ENCODE assay signal across 9 cellular contexts in genomic region chr10:101617102-101617823, GRCh38. TPM values are rescaled to one million over a fixed set of nuclear protein-coding genes. Genes with fewer than 3 reads are reported as not detected.
A peak's percentile ranks its signal among the peaks of the same experiment; 100 is the strongest.
DNase-seq lines count a peak whose midpoint lies in the region; ATAC-seq and TF ChIP-seq lines count a peak whose summit lies in the region.
"Had no signal": no experiment of that assay in that cellular context is flagged by ENCODE, and none has a peak within 500 bp of the region (broad histone marks: within the 10 kb centered on the region; RNA-seq: fewer than 3 reads in every experiment).

No MANE protein-coding gene starts in this region.

- peak overlapping the region in 4 of 10 experiments; percentile 1 to 43 (median 22); a peak in 5 of 20 replicates for H3K4me3 ChIP-seq in BLaER1 treated with 17β-estradiol and CSF1 and Interleukin-3, amounts not matched to agents 10 nM and 100 nM
- no peak overlapping the region for H3K4me3 ChIP-seq in fibroblast of pulmonary artery (replicated peaks; ENCODE audit: low read depth, low read length)

- no peaks in the 10 kb centered on the region for H3K27me3 ChIP-seq in BLaER1 treated with 17β-estradiol and CSF1 and Interleukin-3, amounts not matched to agents 10 nM and 100 nM

- H3K27ac ChIP-seq in BLaER1 treated with 17β-estradiol and CSF1 and Interleukin-3, amounts not matched to agents 10 nM and 100 nM = peak overlapping the region in 10 of 11 experiments; percentile 30 to 94 (median 84); a peak in 19 of 22 replicates

- TF ChIP-seq CTCF in fibroblast of pulmonary artery (IDR thresholded peaks at IDR 0.05; ENCODE audit: low read length, missing control alignments) = peak; percentile 12

- peaks cover 42 to 81% (median 58%) of the 10 kb centered on the region in 11 experiments for H3K36me3 ChIP-seq in BLaER1 treated with 17β-estradiol and CSF1 and Interleukin-3, amounts not matched to agents 10 nM and 100 nM

- H3K27ac Mint-ChIP-seq in activated CD4-positive, alpha-beta T cell treated with anti-CD3 and anti-CD28 coated beads, Interleukin-2, amount 10 ng/mL, durations not matched to agents 7 days and 5 days = no peak overlapping the region

- H3K36me3 Mint-ChIP-seq in activated CD4-positive, alpha-beta T cell treated with anti-CD3 and anti-CD28 coated beads, Interleukin-2, amount 10 ng/mL, durations not matched to agents 7 days and 5 days (ENCODE audit: low read depth) = peaks cover 8% of the 10 kb centered on the region

- H3K9me3 ChIP-seq in BLaER1 treated with 17β-estradiol and CSF1 and Interleukin-3, amounts not matched to agents 10 nM and 100 nM (replicated peaks in 1 of 11) = no peaks in the 10 kb centered on the region

- POLR2A ChIA-PET in activated CD4-positive, alpha-beta T cell treated with anti-CD3 and anti-CD28 coated beads, Interleukin-2, amount 10 ng/mL, durations not matched to agents 7 days and 5 days (lab: Charles Lee) = no interaction called here

- no peaks in the 10 kb centered on the region for H3K9me3 Mint-ChIP-seq in activated CD4-positive, alpha-beta T cell treated with anti-CD3 and anti-CD28 coated beads, Interleukin-2, amount 10 ng/mL, durations not matched to agents 7 days and 5 days

- peak overlapping the region; percentile 65 to 99 (median 81) for H3K4me2 ChIP-seq in BLaER1 treated with 17β-estradiol and CSF1 and Interleukin-3, amounts not matched to agents 10 nM and 100 nM

- H3K27me3 Mint-ChIP-seq in activated CD4-positive, alpha-beta T cell treated with anti-CD3 and anti-CD28 coated beads, Interleukin-2, amount 10 ng/mL, durations not matched to agents 7 days and 5 days = no peaks in the 10 kb centered on the region

- H3K4me1 ChIP-seq in BLaER1 treated with 17β-estradiol and CSF1 and Interleukin-3, amounts not matched to agents 10 nM and 100 nM = peaks cover 19 to 50% (median 32%) of the 10 kb centered on the region in 10 experiments

- peak overlapping the region in 10 of 11 experiments; percentile 23 to 80 (median 70); a peak in 16 of 22 replicates for H3K9ac ChIP-seq in BLaER1 treated with 17β-estradiol and CSF1 and Interleukin-3, amounts not matched to agents 10 nM and 100 nM

- no peaks in the 10 kb centered on the region for H3K4me1 Mint-ChIP-seq in activated CD4-positive, alpha-beta T cell treated with anti-CD3 and anti-CD28 coated beads, Interleukin-2, amount 10 ng/mL, durations not matched to agents 7 days and 5 days

- no peak overlapping the region for H3K4me3 Mint-ChIP-seq in activated CD4-positive, alpha-beta T cell treated with anti-CD3 and anti-CD28 coated beads, Interleukin-2, amount 10 ng/mL, durations not matched to agents 7 days and 5 days

- H4K20me1 ChIP-seq in BLaER1 treated with 17β-estradiol and CSF1 and Interleukin-3, amounts not matched to agents 10 nM and 100 nM = peaks cover 0 to 30% (median 4%) of the 10 kb centered on the region in 11 experiments; a peak in 6 of 22 replicates

- CTCF ChIA-PET in activated CD4-positive, alpha-beta T cell treated with anti-CD3 and anti-CD28 coated beads, Interleukin-2, amount 10 ng/mL, durations not matched to agents 7 days and 5 days (lab: Charles Lee) = interaction anchor here (0.7 to 1.6 kb wide), 3 partner anchors 12 to 19 kb away, joined by 3 to 4 read pairs (median 3); no protein-coding TSS in a partner anchor

- peak; percentile 91 for DNase-seq in NOMO-1 treated with dmso at 0.1 percent for 144 hours (lab: John Stamatoyannopoulos, UW; ENCODE audit: unreplicated experiment)
- no peak for DNase-seq in fibroblast of pulmonary artery (ENCODE audit: low read depth)
- DNase-seq in kidney glomerular epithelial cell (lab: John Stamatoyannopoulos, UW) = no peak
- no peak for DNase-seq in activated CD4-positive, alpha-beta T cell treated with anti-CD3 and anti-CD28 coated beads, Interleukin-2, amount 10 ng/mL, durations not matched to agents 7 days and 5 days
- no peak for DNase-seq in left lobe of liver (ENCODE audit: low spot score)
- DNase-seq: activated naive CD4-positive, alpha-beta T cell treated with Interleukin-2 at 50 U/mL for 16 hours had no signal

- ATAC-seq in GM18498 (IDR thresholded peaks at IDR 0.05; ENCODE audit: unreplicated experiment) (peak; percentile 55), left lobe of liver (no peak), GM18870 (IDR thresholded peaks at IDR 0.05; ENCODE audit: unreplicated experiment) (no peak)

RNA-seq across cellular contexts. Expression of gene DPCD, which starts 29.1 kb away (rescaled TPM):
- 1 to 10 TPM; 2.9 to 3.1 TPM for total RNA-seq in activated CD4-positive, alpha-beta T cell treated with anti-CD3 and anti-CD28 coated beads, Interleukin-2, amount 10 ng/mL, durations not matched to agents 7 days and 5 days
- 3.6 TPM for total RNA-seq in left lobe of liver

RNA-seq across cellular contexts. Expression of gene POLL, which starts 29.2 kb away (rescaled TPM):
- 10 to 100 TPM; 26.5 to 35.3 TPM for total RNA-seq in activated CD4-positive, alpha-beta T cell treated with anti-CD3 and anti-CD28 coated beads, Interleukin-2, amount 10 ng/mL, durations not matched to agents 7 days and 5 days
- 16.6 TPM for total RNA-seq in left lobe of liver
